ENCODE assay signal across 8 cellular contexts in genomic region chr19:43596842-43597461, GRCh38. TPM values are rescaled to one million over a fixed set of nuclear protein-coding genes. Genes with fewer than 3 reads are reported as not detected.
DNase-seq lines count a peak whose midpoint lies in the region; ATAC-seq and TF ChIP-seq lines count a peak whose summit lies in the region.

No MANE protein-coding gene starts in this region.

- peaks cover 26% of the 10 kb centered on the region for H3K4me1 Mint-ChIP-seq in progenitor cell of endocrine pancreas (ENCODE audit: low read depth)

- H3K4me3 Mint-ChIP-seq in progenitor cell of endocrine pancreas (ENCODE audit: low read depth) = peak overlapping the region; percentile 100

- H3K36me3 Mint-ChIP-seq in progenitor cell of endocrine pancreas (ENCODE audit: insufficient read depth) = peaks cover 14% of the 10 kb centered on the region

- no peaks in the 10 kb centered on the region for H3K9me3 Mint-ChIP-seq in progenitor cell of endocrine pancreas (ENCODE audit: low read depth)

- H3K4me1 ChIP-seq in RWPE2 (ENCODE audit: insufficient read depth, poor library complexity, severe bottlenecking) = no peaks in the 10 kb centered on the region

- H3K27me3 ChIP-seq in RWPE2 (ENCODE audit: insufficient read depth, poor library complexity, severe bottlenecking) = no peaks in the 10 kb centered on the region

- DNase-seq in GM12864 (ENCODE audit: low read depth) (no peak), RWPE2 (ENCODE audit: low spot score) (no peak), epithelial cell of proximal tubule (ENCODE audit: low read depth) (no peak), progenitor cell of endocrine pancreas (ENCODE audit: low spot score, unreplicated experiment) (no peak), NCI-H1048 (lab: John Stamatoyannopoulos, UW) (no peak), COLO668 (lab: John Stamatoyannopoulos, UW; ENCODE audit: unreplicated experiment) (no peak), midbrain (lab: John Stamatoyannopoulos, UW) (no peak)

- no peaks in the 10 kb centered on the region for H3K9me3 ChIP-seq in RWPE2 (ENCODE audit: severe bottlenecking)

- peaks cover 22% of the 10 kb centered on the region for H3K36me3 ChIP-seq in RWPE2 (ENCODE audit: low read depth)

- TF ChIP-seq CTCF in GM12864 (IDR thresholded peaks at IDR 0.05; ENCODE audit: low read depth, low read length, missing control alignments) (no peak), RWPE2 (IDR thresholded peaks at IDR 0.05; ENCODE audit: poor library complexity, severe bottlenecking) (no peak), epithelial cell of proximal tubule (conservative IDR thresholded peaks at IDR 0.05; ENCODE audit: low read depth, low read length) (no peak), progenitor cell of endocrine pancreas (IDR thresholded peaks at IDR 0.05; ENCODE audit: unreplicated experiment) (no peak)

- peak overlapping the region; percentile 73 for H3K4me3 ChIP-seq in GM12864 (ENCODE audit: low read depth, low read length)
- peak overlapping the region; percentile 59 for H3K4me3 ChIP-seq in RWPE2 (ENCODE audit: severe bottlenecking)
- H3K4me3 ChIP-seq in epithelial cell of proximal tubule (ENCODE audit: low read depth, low read length) = peak overlapping the region; percentile 70

- no peaks in the 10 kb centered on the region for H3K27me3 Mint-ChIP-seq in progenitor cell of endocrine pancreas

- peak overlapping the region; percentile 100 for H3K27ac Mint-ChIP-seq in progenitor cell of endocrine pancreas

- H3K27ac ChIP-seq in RWPE2 (ENCODE audit: poor library complexity, severe bottlenecking) = peak overlapping the region; percentile 56

- ATAC-seq in RWPE2 (ENCODE audit: low read depth) (no peak), GM21786 (IDR thresholded peaks at IDR 0.05; ENCODE audit: unreplicated experiment) (no peak)

RNA-seq across cellular contexts. Expression of gene ZNF576, which starts 0.6 kb away (rescaled TPM):
- total RNA-seq in epithelial cell of proximal tubule (6.9 and 10.9 TPM in 2 replicates), progenitor cell of endocrine pancreas (15.4 and 15.5 TPM in 2 replicates)

RNA-seq across cellular contexts. Expression of gene IRGQ, which starts 1.0 kb away (rescaled TPM):
- total RNA-seq in epithelial cell of proximal tubule = 20.8 and 21.3 TPM in 2 replicates
- total RNA-seq in progenitor cell of endocrine pancreas = 57.6 and 63.6 TPM in 2 replicates

RNA-seq across cellular contexts. Expression of gene SRRM5, which starts 14.9 kb away (rescaled TPM):
- 0.12 TPM in 1 of 2 replicates, not detected in the other for total RNA-seq in epithelial cell of proximal tubule
- 0.64 and 0.79 TPM in 2 replicates for total RNA-seq in progenitor cell of endocrine pancreas

RNA-seq across cellular contexts. Expression of gene PINLYP, which starts 21.4 kb away (rescaled TPM):
- total RNA-seq in epithelial cell of proximal tubule = 0.43 and 2.3 TPM in 2 replicates
- total RNA-seq in progenitor cell of endocrine pancreas = 6.3 and 7.7 TPM in 2 replicates

RNA-seq across cellular contexts. Expression of gene XRCC1, which starts 21.6 kb away (rescaled TPM):
- total RNA-seq in epithelial cell of proximal tubule (31.4 and 42.9 TPM in 2 replicates), progenitor cell of endocrine pancreas (69.8 and 70.7 TPM in 2 replicates)
